Comparison of ENCODE assay signal across 24 cellular contexts in genomic region chr19:55015126-55015525, GRCh38. TPM values are rescaled to one million over a fixed set of nuclear protein-coding genes. Genes with fewer than 3 reads are reported as not detected.
A peak's percentile ranks its signal among the peaks of the same experiment; 100 is the strongest.
DNase-seq lines count a peak whose midpoint lies in the region; ATAC-seq and TF ChIP-seq lines count a peak whose summit lies in the region.
"Had no signal": no experiment of that assay in that cellular context is flagged by ENCODE, and none has a peak within 500 bp of the region (broad histone marks: within the 10 kb centered on the region; RNA-seq: fewer than 3 reads in every experiment).

No MANE protein-coding gene starts in this region.

- peaks cover 0 to 8% (median 1%) of the 10 kb centered on the region in 7 donors for H3K9me3 Mint-ChIP-seq in CD4-positive, CD25-positive, alpha-beta regulatory T cell
- H3K9me3 Mint-ChIP-seq in CD8-positive, alpha-beta T cell: peaks cover 10% of the 10 kb centered on the region
- H3K9me3 Mint-ChIP-seq in activated CD8-positive, alpha-beta T cell treated with anti-CD3 and anti-CD28 coated beads for 36 hours: peaks cover 6% of the 10 kb centered on the region
- peaks cover 0 to 75% (median 37%) of the 10 kb centered on the region in 11 donors for H3K9me3 Mint-ChIP-seq in naive thymus-derived CD4-positive, alpha-beta T cell
- no peaks in the 10 kb centered on the region for H3K9me3 Mint-ChIP-seq in Caco-2 (ENCODE audit: unreplicated experiment)

- ATAC-seq in CD4-positive, CD25-positive, alpha-beta regulatory T cell (ENCODE audit: low read depth in 2 of 2): no peak
- no peak for ATAC-seq in CD8-positive, alpha-beta T cell
- ATAC-seq in activated CD8-positive, alpha-beta T cell treated with anti-CD3 and anti-CD28 coated beads for 36 hours: peak; percentile 20
- no peak for ATAC-seq in naive thymus-derived CD4-positive, alpha-beta T cell
- no peak for ATAC-seq in HG02870 (IDR thresholded peaks at IDR 0.05; ENCODE audit: unreplicated experiment)

- DNase-seq in CD4-positive, CD25-positive, alpha-beta regulatory T cell: no peak
- no peak for DNase-seq in CD8-positive, alpha-beta T cell
- DNase-seq in activated CD8-positive, alpha-beta T cell treated with anti-CD3 and anti-CD28 coated beads for 36 hours: no peak
- DNase-seq in naive thymus-derived CD4-positive, alpha-beta T cell: no peak
- DNase-seq in Peyer's patch (no peak), Caco-2 (no peak)
- DNase-seq: activated CD4-positive, alpha-beta T cell treated with anti-CD3 and anti-CD28 coated beads for 1 hour; activated T-cell treated with anti-CD3 and anti-CD28 coated beads, Interleukin-2, amount 50 U/mL, for 24 hours; DMS 273 treated with DMSO at 0.1 percent for 48 hours; dorsolateral prefrontal cortex; GF-D8; Karpas-422; NCI-H524 treated with DMSO at 0.1 percent for 48 hours; posterior cingulate gyrus; SIG-M5; stimulated activated CD4-positive, alpha-beta T cell treated with anti-CD3 and anti-CD28 coated beads, Interleukin-4, amount 100 ng/mL, for 1 hour; T-helper 9 cell; testis had no signal

- CTCF ChIA-PET in CD8-positive, alpha-beta T cell (lab: Charles Lee): no interaction called here
- CTCF ChIA-PET in activated CD8-positive, alpha-beta T cell treated with anti-CD3 and anti-CD28 coated beads for 36 hours (lab: Charles Lee): no interaction called here
- CTCF ChIA-PET in naive thymus-derived CD4-positive, alpha-beta T cell (lab: Charles Lee): no interaction called here
- CTCF ChIA-PET in Caco-2 (lab: Charles Lee): no interaction called here

- BruUV-seq in Caco-2 (replicated peaks; lab: Mats Ljungman, UMichigan): no TSS peak

- H3K9me3 ChIP-seq in CD4-positive, CD25-positive, alpha-beta regulatory T cell (ENCODE audit: control insufficient read depth in 2 of 2, low read length in 2 of 2): no peaks in the 10 kb centered on the region
- no peaks in the 10 kb centered on the region for H3K9me3 ChIP-seq in CD8-positive, alpha-beta T cell (ENCODE audit: low read length)
- peaks cover 0 to 28% (median 0%) of the 10 kb centered on the region in 3 experiments for H3K9me3 ChIP-seq in naive thymus-derived CD4-positive, alpha-beta T cell (ENCODE audit: control insufficient read depth in 2 of 3, low read length in 3 of 3)
- H3K9me3 ChIP-seq in Peyer's patch (no peaks in the 10 kb centered on the region), Caco-2 (no peaks in the 10 kb centered on the region)
- H3K9me3 ChIP-seq: testis had no signal

- H3K4me3 Mint-ChIP-seq in CD4-positive, CD25-positive, alpha-beta regulatory T cell: peak overlapping the region in 3 of 4 donors; percentile 71 to 80 (median 78)
- H3K4me3 Mint-ChIP-seq in CD8-positive, alpha-beta T cell: peak overlapping the region; percentile 54
- H3K4me3 Mint-ChIP-seq in activated CD8-positive, alpha-beta T cell treated with anti-CD3 and anti-CD28 coated beads for 36 hours: peak overlapping the region; percentile 75
- peak overlapping the region in 8 of 10 donors; percentile 1 to 83 (median 56) for H3K4me3 Mint-ChIP-seq in naive thymus-derived CD4-positive, alpha-beta T cell
- H3K4me3 Mint-ChIP-seq in Caco-2 (ENCODE audit: unreplicated experiment): no peak overlapping the region

- H3K27me3 ChIP-seq in CD4-positive, CD25-positive, alpha-beta regulatory T cell (ENCODE audit: control insufficient read depth, insufficient read depth, low read length): no peaks in the 10 kb centered on the region
- no peaks in the 10 kb centered on the region for H3K27me3 ChIP-seq in CD8-positive, alpha-beta T cell (ENCODE audit: insufficient read depth, low read length)
- H3K27me3 ChIP-seq in naive thymus-derived CD4-positive, alpha-beta T cell (ENCODE audit: control insufficient read depth in 2 of 2, insufficient read depth in 2 of 2, low read length in 2 of 2): no peaks in the 10 kb centered on the region
- no peaks in the 10 kb centered on the region for H3K27me3 ChIP-seq in Peyer's patch
- no peaks in the 10 kb centered on the region for H3K27me3 ChIP-seq in Caco-2 (replicated peaks; ENCODE audit: control insufficient read depth, insufficient read depth, low read length)
- H3K27me3 ChIP-seq: dorsolateral prefrontal cortex, testis had no signal

- no peak for TF ChIP-seq CTCF in CD8-positive, alpha-beta T cell (IDR thresholded peaks at IDR 0.05)
- no peak for TF ChIP-seq CTCF in activated CD8-positive, alpha-beta T cell treated with anti-CD3 and anti-CD28 coated beads for 36 hours (IDR thresholded peaks at IDR 0.05)
- TF ChIP-seq CTCF in Peyer's patch (IDR thresholded peaks at IDR 0.05) (no peak), Caco-2 (IDR thresholded peaks at IDR 0.05; ENCODE audit: insufficient read depth in 1 of 2, low read depth in 1 of 2, low read length in 1 of 2, severe bottlenecking in 1 of 2, unreplicated experiment in 1 of 2) (no peak)

- no peaks in the 10 kb centered on the region for H3K4me1 ChIP-seq in CD4-positive, CD25-positive, alpha-beta regulatory T cell (ENCODE audit: control insufficient read depth, insufficient read depth, low read length, poor library complexity, severe bottlenecking)
- H3K4me1 ChIP-seq in CD8-positive, alpha-beta T cell (ENCODE audit: insufficient read depth, low read length): no peaks in the 10 kb centered on the region
- no peaks in the 10 kb centered on the region for H3K4me1 ChIP-seq in naive thymus-derived CD4-positive, alpha-beta T cell (ENCODE audit: control insufficient read depth in 2 of 2, insufficient read depth in 2 of 2, low read length in 2 of 2)
- H3K4me1 ChIP-seq in Peyer's patch: no peaks in the 10 kb centered on the region
- H3K4me1 ChIP-seq in Caco-2: no peaks in the 10 kb centered on the region
- H3K4me1 ChIP-seq: testis had no signal

- intact Hi-C loops in CD8-positive, alpha-beta T cell (cut with DNase I, micrococcal nuclease): no loop called here
- intact Hi-C loops in activated CD8-positive, alpha-beta T cell treated with anti-CD3 and anti-CD28 coated beads for 36 hours (cut with micrococcal nuclease): no loop called here
- intact Hi-C loops in naive thymus-derived CD4-positive, alpha-beta T cell (cut with micrococcal nuclease): no loop called here
- intact Hi-C loops in Caco-2 (cut with micrococcal nuclease; ENCODE audit: unreplicated experiment): no loop called here

- no peaks in the 10 kb centered on the region for H3K36me3 ChIP-seq in CD4-positive, CD25-positive, alpha-beta regulatory T cell (ENCODE audit: control insufficient read depth, insufficient read depth, low read length)
- no peaks in the 10 kb centered on the region for H3K36me3 ChIP-seq in CD8-positive, alpha-beta T cell (ENCODE audit: insufficient read depth, low read length)
- peaks cover 0 to 4% (median 0%) of the 10 kb centered on the region in 3 experiments for H3K36me3 ChIP-seq in naive thymus-derived CD4-positive, alpha-beta T cell (ENCODE audit: control insufficient read depth in 2 of 3, insufficient read depth in 3 of 3, low read length in 3 of 3)
- no peaks in the 10 kb centered on the region for H3K36me3 ChIP-seq in Peyer's patch
- H3K36me3 ChIP-seq in Caco-2 (ENCODE audit: control insufficient read depth, insufficient read depth, low read length): no peaks in the 10 kb centered on the region

- POLR2A ChIA-PET in CD8-positive, alpha-beta T cell (lab: Charles Lee): no interaction called here
- POLR2A ChIA-PET in activated CD8-positive, alpha-beta T cell treated with anti-CD3 and anti-CD28 coated beads for 36 hours (lab: Charles Lee): no interaction called here
- POLR2A ChIA-PET in naive thymus-derived CD4-positive, alpha-beta T cell (lab: Charles Lee): no interaction called here
- POLR2A ChIA-PET in Caco-2 (lab: Charles Lee): no interaction called here

- TF ChIP-seq POLR2A in Peyer's patch (IDR thresholded peaks at IDR 0.05): no peak

- H3K36me3 Mint-ChIP-seq in CD4-positive, CD25-positive, alpha-beta regulatory T cell: peaks cover 33% of the 10 kb centered on the region
- H3K36me3 Mint-ChIP-seq in CD8-positive, alpha-beta T cell: peaks cover 37% of the 10 kb centered on the region
- H3K36me3 Mint-ChIP-seq in activated CD8-positive, alpha-beta T cell treated with anti-CD3 and anti-CD28 coated beads for 36 hours (ENCODE audit: low read depth): peaks cover 15% of the 10 kb centered on the region
- H3K36me3 Mint-ChIP-seq in naive thymus-derived CD4-positive, alpha-beta T cell: peaks cover 31 to 58% (median 49%) of the 10 kb centered on the region in 5 donors
- peaks cover 29% of the 10 kb centered on the region for H3K36me3 Mint-ChIP-seq in Caco-2 (ENCODE audit: insufficient read depth, unreplicated experiment)

- H3K27me3 Mint-ChIP-seq in CD4-positive, CD25-positive, alpha-beta regulatory T cell: peaks cover under 1% of the 10 kb centered on the region
- peaks cover 6% of the 10 kb centered on the region for H3K27me3 Mint-ChIP-seq in CD8-positive, alpha-beta T cell (ENCODE audit: low read depth)
- no peaks in the 10 kb centered on the region for H3K27me3 Mint-ChIP-seq in activated CD8-positive, alpha-beta T cell treated with anti-CD3 and anti-CD28 coated beads for 36 hours
- H3K27me3 Mint-ChIP-seq in naive thymus-derived CD4-positive, alpha-beta T cell: no peaks in the 10 kb centered on the region
- peaks cover 5% of the 10 kb centered on the region for H3K27me3 Mint-ChIP-seq in Caco-2 (ENCODE audit: insufficient read depth, unreplicated experiment)
- H3K27me3 Mint-ChIP-seq: activated T-cell treated with anti-CD3 and anti-CD28 coated beads, Interleukin-2, amount 50 U/mL, for 24 hours had no signal

- peaks cover 0 to 16% (median 2%) of the 10 kb centered on the region in 4 donors for H3K4me1 Mint-ChIP-seq in CD4-positive, CD25-positive, alpha-beta regulatory T cell
- peaks cover 8% of the 10 kb centered on the region for H3K4me1 Mint-ChIP-seq in CD8-positive, alpha-beta T cell (ENCODE audit: low read depth)
- H3K4me1 Mint-ChIP-seq in activated CD8-positive, alpha-beta T cell treated with anti-CD3 and anti-CD28 coated beads for 36 hours (ENCODE audit: low read depth): no peaks in the 10 kb centered on the region
- peaks cover 0 to 19% (median 12%) of the 10 kb centered on the region in 7 donors for H3K4me1 Mint-ChIP-seq in naive thymus-derived CD4-positive, alpha-beta T cell
- H3K4me1 Mint-ChIP-seq in Caco-2 (ENCODE audit: low read depth, unreplicated experiment): no peaks in the 10 kb centered on the region

- H3K27ac Mint-ChIP-seq in CD4-positive, CD25-positive, alpha-beta regulatory T cell: no peak overlapping the region
- peak overlapping the region; percentile 68 for H3K27ac Mint-ChIP-seq in CD8-positive, alpha-beta T cell
- H3K27ac Mint-ChIP-seq in activated CD8-positive, alpha-beta T cell treated with anti-CD3 and anti-CD28 coated beads for 36 hours: peak overlapping the region; percentile 83
- H3K27ac Mint-ChIP-seq in naive thymus-derived CD4-positive, alpha-beta T cell: peak overlapping the region in 4 of 9 donors; percentile 5 to 89 (median 37)
- no peak overlapping the region for H3K27ac Mint-ChIP-seq in Caco-2 (ENCODE audit: unreplicated experiment)
- H3K27ac Mint-ChIP-seq: activated T-cell treated with anti-CD3 and anti-CD28 coated beads, Interleukin-2, amount 50 U/mL, for 24 hours had no signal

- H3K4me3 ChIP-seq in CD4-positive, CD25-positive, alpha-beta regulatory T cell (ENCODE audit: low read depth, low read length): no peak overlapping the region
- H3K4me3 ChIP-seq in CD8-positive, alpha-beta T cell (ENCODE audit: low read depth, low read length): no peak overlapping the region
- no peak overlapping the region for H3K4me3 ChIP-seq in naive thymus-derived CD4-positive, alpha-beta T cell (ENCODE audit: low read length)
- peak overlapping the region in 1 of 4 donors; percentile 6 for H3K4me3 ChIP-seq in Peyer's patch
- H3K4me3 ChIP-seq in Caco-2 (ENCODE audit: low read depth, low read length): no peak overlapping the region
- H3K4me3 ChIP-seq: skin epidermis, testis had no signal

- peak overlapping the region; percentile 43 for H3K27ac ChIP-seq in CD4-positive, CD25-positive, alpha-beta regulatory T cell (ENCODE audit: insufficient read depth, low read length, poor library complexity, severe bottlenecking)
- H3K27ac ChIP-seq in CD8-positive, alpha-beta T cell (ENCODE audit: low read depth, low read length): no peak overlapping the region
- peak overlapping the region; percentile 53 for H3K27ac ChIP-seq in naive thymus-derived CD4-positive, alpha-beta T cell (ENCODE audit: low read depth, low read length)
- no peak overlapping the region for H3K27ac ChIP-seq in Peyer's patch
- H3K27ac ChIP-seq: dorsolateral prefrontal cortex, skin epidermis, testis had no signal

RNA-seq across cellular contexts. Expression of gene GP6, which starts 22.9 kb away (rescaled TPM):
- 2.0 TPM for total RNA-seq in CD4-positive, CD25-positive, alpha-beta regulatory T cell
- polyA plus RNA-seq in CD4-positive, CD25-positive, alpha-beta regulatory T cell: not detected
- total RNA-seq in CD8-positive, alpha-beta T cell: under 1 TPM; 0.56 to 0.57 TPM
- total RNA-seq in activated CD8-positive, alpha-beta T cell treated with anti-CD3 and anti-CD28 coated beads for 36 hours: under 1 TPM; 0.14 to 0.27 TPM
- total RNA-seq in naive thymus-derived CD4-positive, alpha-beta T cell: 1 to 10 TPM in 1 of 5 experiments, under 1 TPM in 4; 0.27 to 1.2 (median 0.51) TPM
- polyA plus RNA-seq in naive thymus-derived CD4-positive, alpha-beta T cell: under 1 TPM; 0.14 to 0.33 TPM
- total RNA-seq in Peyer's patch: under 1 TPM in 1 of 4 donors, not detected in 3; 0.57 TPM
- not detected in 2 replicates for total RNA-seq in Caco-2 (2022)
- total RNA-seq: bronchial epithelial cell, left ventricle myocardium superior had no signal
- polyA plus RNA-seq: BJ had no signal

RNA-seq across cellular contexts. Expression of gene RDH13, which starts 47.8 kb away (rescaled TPM):
- total RNA-seq in CD4-positive, CD25-positive, alpha-beta regulatory T cell: 14.1 TPM
- polyA plus RNA-seq in CD4-positive, CD25-positive, alpha-beta regulatory T cell: 10 to 100 TPM in 3 of 4 donors, 1 to 10 TPM in 1; 9.1 to 16.1 (median 14.7) TPM
- 10 to 100 TPM; 12.4 to 13.4 TPM for total RNA-seq in CD8-positive, alpha-beta T cell
- 10 to 100 TPM; 17.3 to 18.2 TPM for total RNA-seq in activated CD8-positive, alpha-beta T cell treated with anti-CD3 and anti-CD28 coated beads for 36 hours
- total RNA-seq in naive thymus-derived CD4-positive, alpha-beta T cell: 10 to 100 TPM; 14.5 to 24.8 (median 19.0) TPM
- polyA plus RNA-seq in naive thymus-derived CD4-positive, alpha-beta T cell: 10 to 100 TPM in 1 of 2 donors, 1 to 10 TPM in 1; 9.4 to 24.8 TPM
- total RNA-seq in Peyer's patch (10 to 100 TPM; 21.5 to 84.2 (median 49.0) TPM), Caco-2 (2022) (43.3 and 49.8 TPM in 2 replicates)

RNA-seq across cellular contexts. Expression of gene NLRP2, which starts 49.0 kb away (rescaled TPM):
- 10.2 TPM for total RNA-seq in CD4-positive, CD25-positive, alpha-beta regulatory T cell
- 1 to 10 TPM in 3 of 4 donors, under 1 TPM in 1; 0.63 to 5.0 (median 2.1) TPM for polyA plus RNA-seq in CD4-positive, CD25-positive, alpha-beta regulatory T cell
- total RNA-seq in CD8-positive, alpha-beta T cell: 1 to 10 TPM; 9.4 to 9.7 TPM
- total RNA-seq in activated CD8-positive, alpha-beta T cell treated with anti-CD3 and anti-CD28 coated beads for 36 hours: 10 to 100 TPM in 1 of 2 experiments, 1 to 10 TPM in 1; 9.5 to 11.7 TPM
- total RNA-seq in naive thymus-derived CD4-positive, alpha-beta T cell: 10 to 100 TPM in 1 of 5 experiments, 1 to 10 TPM in 4; 3.7 to 18.6 (median 6.4) TPM
- 1 to 10 TPM; 2.2 to 5.5 TPM for polyA plus RNA-seq in naive thymus-derived CD4-positive, alpha-beta T cell
- total RNA-seq in Peyer's patch (10 to 100 TPM in 2 of 4 donors, 1 to 10 TPM in 2; 9.2 to 24.9 (median 11.6) TPM), Caco-2 (2022) (108 and 115 TPM in 2 replicates)
- total RNA-seq: HT-29 had no signal
- polyA plus RNA-seq: BJ had no signal

Comparison
In these comparisons a context has a peak if more than half of its experiments do, and no peak if none do; other contexts are left out.
1. H3K27ac ChIP-seq: peak in CD4-positive, CD25-positive, alpha-beta regulatory T cell (single experiment) and naive thymus-derived CD4-positive, alpha-beta T cell (single experiment); none in CD8-positive, alpha-beta T cell (single experiment) and Peyer's patch (0 of 4).
2. H3K27ac Mint-ChIP-seq: peak in CD8-positive, alpha-beta T cell (single experiment) and activated CD8-positive, alpha-beta T cell treated with anti-CD3 and anti-CD28 coated beads for 36 hours (single experiment); none in CD4-positive, CD25-positive, alpha-beta regulatory T cell (0 of 3) and Caco-2 (single experiment).